In genomic region chr6:112233864-112234263, GRCh38 we compare ENCODE assay signal across 13 cellular contexts. TPM values are rescaled to one million over a fixed set of nuclear protein-coding genes. Genes with fewer than 3 reads are reported as not detected.
DNase-seq lines count a peak whose midpoint lies in the region; ATAC-seq and TF ChIP-seq lines count a peak whose summit lies in the region.
"Had no signal": no experiment of that assay in that cellular context is flagged by ENCODE, and none has a peak within 500 bp of the region (broad histone marks: within the 10 kb centered on the region; RNA-seq: fewer than 3 reads in every experiment).

No MANE protein-coding gene starts in this region.

- H3K4me1 ChIP-seq in parathyroid adenoma, result peaks cover 15% of the 10 kb centered on the region
- peaks cover 27% of the 10 kb centered on the region for H3K4me1 ChIP-seq in BE2C

- H3K4me3 ChIP-seq in fibroblast of the aortic adventitia (ENCODE audit: low read depth, low read length) (no peak overlapping the region), parathyroid adenoma (ENCODE audit: low read depth, low read length) (no peak overlapping the region), BE2C (ENCODE audit: low read depth, low read length) (no peak overlapping the region)
- H3K4me3 ChIP-seq: PC-9 had no signal

- no peaks in the 10 kb centered on the region for H3K79me2 ChIP-seq in parathyroid adenoma

- intact Hi-C loops in Right ventricle myocardium inferior (cut with DNase I), result loop anchor here (2.0 kb wide), 1 partner anchor 17 kb away; no protein-coding TSS in a partner anchor
- intact Hi-C loops in cardiac septum (cut with DNase I), result loop anchor here (5.0 kb wide), 1 partner anchor 53 kb away; no protein-coding TSS in a partner anchor

- TF ChIP-seq CTCF in fibroblast of the aortic adventitia (IDR thresholded peaks at IDR 0.05; ENCODE audit: insufficient read depth, low read length) (no peak), parathyroid adenoma (IDR thresholded peaks at IDR 0.05) (no peak), BE2C (IDR thresholded peaks at IDR 0.05; ENCODE audit: low read depth, low read length) (no peak)

- H3K27ac ChIP-seq in parathyroid adenoma, result no peak overlapping the region
- H3K27ac ChIP-seq: PC-9 had no signal

- no peaks in the 10 kb centered on the region for H3K27me3 ChIP-seq in parathyroid adenoma (ENCODE audit: control insufficient read depth, insufficient read depth, low read length)
- H3K27me3 ChIP-seq in BE2C, result no peaks in the 10 kb centered on the region

- H3K4me2 ChIP-seq in parathyroid adenoma (ENCODE audit: low read length), result peak overlapping the region; percentile 50
- H3K4me2 ChIP-seq: PC-9 had no signal

- H3K9ac ChIP-seq in parathyroid adenoma, result no peak overlapping the region

- no peak overlapping the region for H2AFZ ChIP-seq in parathyroid adenoma
- H2AFZ ChIP-seq: PC-9 had no signal

- DNase-seq in Right ventricle myocardium inferior (ENCODE audit: missing footprints) (no peak), cardiac septum (ENCODE audit: low spot score) (no peak), fibroblast of the aortic adventitia (ENCODE audit: low read depth) (peak; percentile 97), BE2C (no peak), activated gamma-delta T cell (lab: John Stamatoyannopoulos, UW) (no peak), pons (ENCODE audit: low spot score) (no peak)
- DNase-seq: DMS79 treated with DMSO at 0.1 percent for 48 hours; Kasumi-1; NCI-H2171 treated with DMSO at 0.1 percent for 48 hours; PC-9; stimulated activated naive CD4-positive, alpha-beta T cell had no signal

- no peaks in the 10 kb centered on the region for H3K9me3 ChIP-seq in parathyroid adenoma (ENCODE audit: control insufficient read depth, low read length)
- H3K9me3 ChIP-seq in BE2C, result no peaks in the 10 kb centered on the region

- ATAC-seq in Right ventricle myocardium inferior, result peak; percentile 70
- ATAC-seq in HG02938 (IDR thresholded peaks at IDR 0.05; ENCODE audit: unreplicated experiment), result no peak

- no peaks in the 10 kb centered on the region for H3K36me3 ChIP-seq in parathyroid adenoma (ENCODE audit: control insufficient read depth, insufficient read depth, low read length)
- no peaks in the 10 kb centered on the region for H3K36me3 ChIP-seq in BE2C

RNA-seq across cellular contexts. Expression of gene LAMA4, which starts 20.5 kb away (rescaled TPM):
- total RNA-seq in Right ventricle myocardium inferior (83.0 TPM), cardiac septum (93.9 TPM), fibroblast of the aortic adventitia (ENCODE audit: low replicate concordance) (306 and 904 TPM in 2 replicates)
- polyA plus RNA-seq in BE2C (2012; ENCODE audit: insufficient read depth, insufficient read length, low read depth), result 16.0 TPM
